In genomic region chr19:58003153-58003828, GRCh38 we compare ENCODE assay signal across 1 cellular context.
TF ChIP-seq lines count a peak whose summit lies in the region.

No MANE protein-coding gene starts in this region.

TF ChIP-seq in GM23338, 12 proteins besides CTCF, POLR2A, EP300 and RAD21 (continued from another document):
- no peak for TF ChIP-seq EZH2 (IDR thresholded peaks at IDR 0.05; ENCODE audit: low read depth, unreplicated experiment)
- no peak for TF ChIP-seq NANOG (IDR thresholded peaks at IDR 0.05; ENCODE audit: borderline replicate concordance)
- no peak for TF ChIP-seq POLR2AphosphoS5 (IDR thresholded peaks at IDR 0.05; ENCODE audit: low read depth)
TF ChIP-seq in GM23338: peak in this region for 0.
